Comparison of ENCODE assay signal across 1 cellular context in genomic region chr3:47117803-47118364, GRCh38.
A peak's percentile ranks its signal among the peaks of the same experiment; 100 is the strongest.
TF ChIP-seq lines count a peak whose summit lies in the region.

No MANE protein-coding gene starts in this region.

TF ChIP-seq in K562, 482 proteins besides CTCF, POLR2A, EP300 and RAD21 (continued from another document):
- no peak for TF ChIP-seq ZNF449 (CRISPR knock-in tag; IDR thresholded peaks at IDR 0.05)
- TF ChIP-seq ARHGAP35 (IDR thresholded peaks at IDR 0.05; ENCODE audit: partially characterized antibody), result no peak
- TF ChIP-seq FOXJ2 (tag; IDR thresholded peaks at IDR 0.05), result peak; percentile 66; the same call in 1 of the 2 replicates
- TF ChIP-seq OTX1 (CRISPR knock-in tag; IDR thresholded peaks at IDR 0.05), result no peak
- TF ChIP-seq XRCC5 (IDR thresholded peaks at IDR 0.05; ENCODE audit: low read depth, low read length), result no peak
- peak; percentile 55; the same call in 1 of the 2 replicates for TF ChIP-seq ZNF75A (CRISPR knock-in tag; IDR thresholded peaks at IDR 0.05)
- TF ChIP-seq GTF2E2 (tag; IDR thresholded peaks at IDR 0.05), result no peak
- TF ChIP-seq ZNF639 (CRISPR knock-in tag; conservative IDR thresholded peaks at IDR 0.05 in 1 of 2, IDR thresholded peaks at IDR 0.05 in 1 of 2), result peak in 1 of 2 experiments; percentile 44; a peak in 1 of 4 replicates
- TF ChIP-seq RNF2 (IDR thresholded peaks at IDR 0.05), result 0 out of 2 replicates have a peak, but pooled peaks have one; percentile 48
- TF ChIP-seq NFE2L1 (tag; IDR thresholded peaks at IDR 0.05; ENCODE audit: borderline replicate concordance, low read depth), result no peak
- TF ChIP-seq SMARCA4 (IDR thresholded peaks at IDR 0.05), result peak; percentile 94
- TF ChIP-seq NELFE (IDR thresholded peaks at IDR 0.05; ENCODE audit: insufficient read depth, insufficient read length), result no peak
- 0 out of 2 replicates have a peak, but pooled peaks have one; percentile 49 for TF ChIP-seq KHSRP (IDR thresholded peaks at IDR 0.05)
- TF ChIP-seq MLLT1 (IDR thresholded peaks at IDR 0.05), result no peak
- TF ChIP-seq AFF4 (CRISPR knock-in tag; IDR thresholded peaks at IDR 0.05), result no peak
- no peak for TF ChIP-seq ATF1 (CRISPR knock-in tag; IDR thresholded peaks at IDR 0.05)
- no peak for TF ChIP-seq ATF1 (tag; IDR thresholded peaks at IDR 0.05)
- peak; percentile 62 for TF ChIP-seq GATA2 (CRISPR knock-in tag; IDR thresholded peaks at IDR 0.05)
- TF ChIP-seq PML (IDR thresholded peaks at IDR 0.05; ENCODE audit: low read length), result peak; percentile 85
- no peak for TF ChIP-seq PRPF4 (IDR thresholded peaks at IDR 0.05; ENCODE audit: insufficient read depth, low read depth, low read length, poor library complexity, severe bottlenecking)
- no peak for TF ChIP-seq ZNF280A (IDR thresholded peaks at IDR 0.05; ENCODE audit: low read depth, partially characterized antibody)
- TF ChIP-seq KLF6 (CRISPR knock-in tag; IDR thresholded peaks at IDR 0.05; ENCODE audit: borderline replicate concordance), result no peak
- no peak for TF ChIP-seq SAFB (IDR thresholded peaks at IDR 0.05; ENCODE audit: borderline replicate concordance, low read depth, low read length)
- no peak for TF ChIP-seq ERF (CRISPR knock-in tag; IDR thresholded peaks at IDR 0.05)
- TF ChIP-seq MAFK (IDR thresholded peaks at IDR 0.05; ENCODE audit: low read length), result no peak
- TF ChIP-seq ZNF699 (CRISPR knock-in tag; IDR thresholded peaks at IDR 0.05; ENCODE audit: insufficient replicate concordance), result no peak
- no peak for TF ChIP-seq EWSR1 (IDR thresholded peaks at IDR 0.05; ENCODE audit: borderline replicate concordance, low read depth, partially characterized antibody)
- TF ChIP-seq SMAD2 (IDR thresholded peaks at IDR 0.05; ENCODE audit: low read depth, low read length), result no peak
- no peak for TF ChIP-seq CHD1 (IDR thresholded peaks at IDR 0.05; ENCODE audit: low read length)
- TF ChIP-seq BHLHE40 (IDR thresholded peaks at IDR 0.05; ENCODE audit: low read length), result no peak
- TF ChIP-seq MAFF (IDR thresholded peaks at IDR 0.05; ENCODE audit: low read length), result no peak
- TF ChIP-seq GTF2F1 (IDR thresholded peaks at IDR 0.05; ENCODE audit: low read depth, low read length), result no peak
- TF ChIP-seq FIP1L1 (IDR thresholded peaks at IDR 0.05; ENCODE audit: low read depth, low read length, poor library complexity, severe bottlenecking), result no peak
- no peak for TF ChIP-seq TEAD1 (CRISPR knock-in tag; IDR thresholded peaks at IDR 0.05)
- no peak for TF ChIP-seq ZNF140 (CRISPR knock-in tag; IDR thresholded peaks at IDR 0.05)
- peak; percentile 53 for TF ChIP-seq C11orf30 (IDR thresholded peaks at IDR 0.05; ENCODE audit: low read depth)
- no peak for TF ChIP-seq ZNF668 (CRISPR knock-in tag; IDR thresholded peaks at IDR 0.05)
- TF ChIP-seq KLF16 (IDR thresholded peaks at IDR 0.05), result peak; percentile 79
- no peak for TF ChIP-seq ZFPM2 (CRISPR knock-in tag; IDR thresholded peaks at IDR 0.05)
- no peak for TF ChIP-seq SRF (CRISPR knock-in tag; IDR thresholded peaks at IDR 0.05)
- no peak for TF ChIP-seq ZNF785 (CRISPR knock-in tag; IDR thresholded peaks at IDR 0.05)
- TF ChIP-seq RCOR1 (IDR thresholded peaks at IDR 0.05; ENCODE audit: borderline replicate concordance in 1 of 2, low read depth in 2 of 2, low read length in 2 of 2), result peak in 1 of 2 experiments; percentile 76; a peak in 1 of 4 replicates
- TF ChIP-seq ZNF124 (CRISPR knock-in tag; IDR thresholded peaks at IDR 0.05), result no peak
- 0 out of 2 replicates have a peak, but pooled peaks have one; percentile 26 for TF ChIP-seq SMAD3 (CRISPR knock-in tag; conservative IDR thresholded peaks at IDR 0.05)
- no peak for TF ChIP-seq ZNF408 (CRISPR knock-in tag; IDR thresholded peaks at IDR 0.05; ENCODE audit: low read depth)
- TF ChIP-seq MECOM (CRISPR knock-in tag; IDR thresholded peaks at IDR 0.05), result peak; percentile 47; the same call in 1 of the 2 replicates
- TF ChIP-seq SUPT5H (IDR thresholded peaks at IDR 0.05), result no peak
- no peak for TF ChIP-seq SRSF7 (optimal IDR thresholded peaks at IDR 0.05; ENCODE audit: low read depth, low read length)
- TF ChIP-seq ZBED1 (IDR thresholded peaks at IDR 0.05), result no peak
- TF ChIP-seq ELF4 (CRISPR knock-in tag; IDR thresholded peaks at IDR 0.05), result no peak
- TF ChIP-seq ATF3 (IDR thresholded peaks at IDR 0.05), result no peak
- TF ChIP-seq ATF3 (CRISPR knock-in tag; conservative IDR thresholded peaks at IDR 0.05), result no peak
- peak; percentile 79 for TF ChIP-seq STAT5A (IDR thresholded peaks at IDR 0.05; ENCODE audit: borderline replicate concordance, low read length)
- TF ChIP-seq CBFB (CRISPR knock-in tag; IDR thresholded peaks at IDR 0.05), result no peak
- no peak for TF ChIP-seq RBM34 (IDR thresholded peaks at IDR 0.05; ENCODE audit: borderline replicate concordance, insufficient read depth, low read length)
